1 cellular context compared by ENCODE assay signal in the genomic region with DNA sequence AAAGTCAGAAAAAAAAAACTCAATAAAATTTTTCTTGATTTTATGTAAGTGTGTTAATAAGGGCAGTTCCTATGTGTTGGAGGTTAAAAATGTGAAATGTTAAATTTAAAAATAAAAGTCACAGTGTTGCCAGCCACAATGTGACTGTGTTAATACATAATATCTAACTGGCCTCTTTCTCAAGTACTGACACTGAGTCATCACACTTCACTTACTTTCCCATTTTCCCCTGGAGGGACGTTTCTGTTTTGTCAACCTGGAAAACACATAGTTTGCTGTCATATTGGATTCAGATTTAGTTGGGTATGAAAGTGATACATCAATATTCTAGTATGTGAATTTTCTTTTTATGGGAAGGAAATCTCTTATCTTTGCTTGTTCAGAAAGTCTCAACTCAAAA.
TF ChIP-seq lines count a peak whose summit lies in the region.

No MANE protein-coding gene starts in this region.

TF ChIP-seq in SK-N-SH, 30 proteins besides CTCF, POLR2A, EP300 and RAD21 (continued from another document):
- TF ChIP-seq MEF2A (IDR thresholded peaks at IDR 0.05; ENCODE audit: borderline replicate concordance, low read depth) (no peak), SMC3 (IDR thresholded peaks at IDR 0.05; ENCODE audit: low read depth, low read length) (no peak), YY1 (IDR thresholded peaks at IDR 0.05; ENCODE audit: low read depth) (no peak), GATA2 (CRISPR knock-in tag; IDR thresholded peaks at IDR 0.05) (no peak)
